ENCODE assay signal across 9 cellular contexts in the genomic region with DNA sequence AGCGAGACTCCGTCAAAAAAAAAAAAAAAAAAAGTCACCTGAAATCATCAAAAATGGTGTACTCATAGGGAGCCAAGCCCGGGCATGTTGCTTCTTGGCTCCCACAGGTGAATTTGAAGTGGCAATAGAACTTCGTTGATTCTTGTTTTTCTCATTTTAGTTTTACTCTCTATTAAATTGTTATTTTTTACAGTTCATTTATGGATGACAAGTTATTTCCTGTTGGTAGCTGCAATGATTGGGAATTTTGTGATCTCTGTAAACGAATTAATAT. TPM values are rescaled to one million over a fixed set of nuclear protein-coding genes. Genes with fewer than 3 reads are reported as not detected.
DNase-seq lines count a peak whose midpoint lies in the region; ATAC-seq, FAIRE-seq and TF ChIP-seq lines count a peak whose summit lies in the region.
"Had no signal": no experiment of that assay in that cellular context is flagged by ENCODE, and none has a peak within 500 bp of the region (broad histone marks: within the 10 kb centered on the region; RNA-seq: fewer than 3 reads in every experiment).

No MANE protein-coding gene starts in this region.

- H3K9ac ChIP-seq in endodermal cell (ENCODE audit: extremely low read depth, low read length, poor library complexity, severe bottlenecking) = peak overlapping the region; percentile 70

- H3K4me1 ChIP-seq in endodermal cell (ENCODE audit: control insufficient read depth, insufficient read depth, low read length) = peaks cover 3% of the 10 kb centered on the region

- H3K27ac Mint-ChIP-seq in endodermal cell (no peak overlapping the region), osteocyte (ENCODE audit: unreplicated experiment) (peak overlapping the region; percentile 93)

- H3K27me3 ChIP-seq in endodermal cell (ENCODE audit: control insufficient read depth, insufficient read depth, low read length, poor library complexity, severe bottlenecking) = no peaks in the 10 kb centered on the region
- H3K27me3 ChIP-seq: gastrocnemius medialis had no signal

- 82 to 91% methylated on average over 2 to 4 of the region's 5 CpGs for WGBS in endodermal cell (ENCODE audit: insufficient coverage in 1 of 2, insufficient read length in 1 of 2), 2 experiments

- no peaks in the 10 kb centered on the region for H3K36me3 Mint-ChIP-seq in endodermal cell (ENCODE audit: low read depth)
- peaks cover 11% of the 10 kb centered on the region for H3K36me3 Mint-ChIP-seq in osteocyte (ENCODE audit: unreplicated experiment)

- no peak for DNase-seq in GM12864 (ENCODE audit: low read depth)
- peak; percentile 63 for DNase-seq in NCI-H2171 treated with DMSO at 0.1 percent for 48 hours (lab: John Stamatoyannopoulos, UW)
- no peak for DNase-seq in endodermal cell
- DNase-seq in osteocyte (ENCODE audit: extremely low spot score, unreplicated experiment) = no peak
- no peak for DNase-seq in frontal cortex (ENCODE audit: low spot score in 2 of 2)
- DNase-seq in Kasumi-1 (lab: John Stamatoyannopoulos, UW) = no peak
- DNase-seq: gastrocnemius medialis had no signal

- H3K27me3 Mint-ChIP-seq in endodermal cell (ENCODE audit: insufficient read depth) = no peaks in the 10 kb centered on the region
- no peaks in the 10 kb centered on the region for H3K27me3 Mint-ChIP-seq in osteocyte (ENCODE audit: unreplicated experiment)

- FAIRE-seq in frontal cortex (lab: Jason Lieb, UNC) = no peak

- H3K4me1 Mint-ChIP-seq in endodermal cell = peaks cover 40% of the 10 kb centered on the region
- peaks cover 40% of the 10 kb centered on the region for H3K4me1 Mint-ChIP-seq in osteocyte (ENCODE audit: unreplicated experiment)

- H3K4me3 ChIP-seq in GM12864 (ENCODE audit: low read depth, low read length) = peak overlapping the region; percentile 98
- peak overlapping the region; percentile 98 for H3K4me3 ChIP-seq in endodermal cell (ENCODE audit: low read length)

- H3K27ac ChIP-seq in endodermal cell (ENCODE audit: low read depth, low read length) = no peak overlapping the region

- H3K9me3 ChIP-seq in endodermal cell (ENCODE audit: control insufficient read depth, low read length) = no peaks in the 10 kb centered on the region
- H3K9me3 ChIP-seq: gastrocnemius medialis had no signal

- H3K36me3 ChIP-seq in endodermal cell (ENCODE audit: control insufficient read depth, insufficient read depth, low read length) = no peaks in the 10 kb centered on the region
- H3K36me3 ChIP-seq: gastrocnemius medialis had no signal

- no peak for TF ChIP-seq CTCF in GM12864 (IDR thresholded peaks at IDR 0.05; ENCODE audit: low read depth, low read length, missing control alignments)
- TF ChIP-seq CTCF in endodermal cell (conservative IDR thresholded peaks at IDR 0.05) = no peak
- TF ChIP-seq CTCF in osteocyte (IDR thresholded peaks at IDR 0.05) = no peak

- peak overlapping the region; percentile 79 for H3K4me3 Mint-ChIP-seq in endodermal cell
- H3K4me3 Mint-ChIP-seq in osteocyte (ENCODE audit: unreplicated experiment) = peak overlapping the region; percentile 94

- ATAC-seq in HG03139 (IDR thresholded peaks at IDR 0.05; ENCODE audit: unreplicated experiment) (no peak), HG03521 (IDR thresholded peaks at IDR 0.05; ENCODE audit: unreplicated experiment) (no peak)

- no peaks in the 10 kb centered on the region for H3K9me3 Mint-ChIP-seq in endodermal cell
- no peaks in the 10 kb centered on the region for H3K9me3 Mint-ChIP-seq in osteocyte (ENCODE audit: unreplicated experiment)

RNA-seq across cellular contexts. Expression of a gene that starts 1.3 kb away (rescaled TPM):
- total RNA-seq in endodermal cell = 10 to 100 TPM; 55.7 to 86.8 TPM
- polyA plus RNA-seq in endodermal cell (2013, experiment 1 of 2) = 70.4 TPM
- polyA plus RNA-seq in endodermal cell (2013, experiment 2 of 2) = 54.2 TPM
- 44.9 and 46.9 TPM in 2 replicates for total RNA-seq in osteocyte
- total RNA-seq in frontal cortex = 90.1 TPM

RNA-seq across cellular contexts. Expression of a gene that starts 9.4 kb away (rescaled TPM):
- 100 to 1,000 TPM in 1 of 2 donors, 10 to 100 TPM in 1; 40.8 to 116 TPM for total RNA-seq in endodermal cell
- polyA plus RNA-seq in endodermal cell (2013, experiment 1 of 2) = 48.1 TPM
- polyA plus RNA-seq in endodermal cell (2013, experiment 2 of 2) = 49.2 TPM
- 42.1 and 43.0 TPM in 2 replicates for total RNA-seq in osteocyte
- total RNA-seq in frontal cortex = 130 TPM
